In genomic region chr7:156379242-156380070, GRCh38 we compare ENCODE assay signal across 14 cellular contexts.
DNase-seq lines count a peak whose midpoint lies in the region; ATAC-seq and TF ChIP-seq lines count a peak whose summit lies in the region.
"Had no signal": no experiment of that assay in that cellular context is flagged by ENCODE, and none has a peak within 500 bp of the region (broad histone marks: within the 10 kb centered on the region; RNA-seq: fewer than 3 reads in every experiment).

No MANE protein-coding gene starts in this region.

- DNase-seq in DMS79 (lab: John Stamatoyannopoulos, UW) (peak; percentile 57), HT-29 (ENCODE audit: low spot score) (peak; percentile 65), body of pancreas (peak; percentile 25 to 53 (median 40)), mucosa of gallbladder (ENCODE audit: low spot score) (peak; percentile 83), medulla oblongata (ENCODE audit: extremely low spot score) (no peak), HPDE6-E6E7 (ENCODE audit: extremely low spot score) (no peak), immature natural killer cell (no peak)
- DNase-seq: ACHN; CD4-positive, alpha-beta T cell; NCI-H1694; NCI-H2171; NCI-H446 treated with DMSO at 0.1 percent for 48 hours; RPMI8226 had no signal

- H3K27ac ChIP-seq in body of pancreas, result peak overlapping the region in 3 of 4 donors; percentile 51 to 79 (median 54)

- no peaks in the 10 kb centered on the region for H3K36me3 ChIP-seq in body of pancreas (replicated peaks in 1 of 2; ENCODE audit: insufficient read depth in 1 of 2, low read depth in 2 of 2)

- H3K27me3 Mint-ChIP-seq in immature natural killer cell (ENCODE audit: low read depth in 3 of 3), result peaks cover 1 to 5% (median 2%) of the 10 kb centered on the region in 3 donors

- H3K4me1 Mint-ChIP-seq in immature natural killer cell, result no peaks in the 10 kb centered on the region

- no peaks in the 10 kb centered on the region for H3K9me3 ChIP-seq in body of pancreas

- intact Hi-C loops in body of pancreas (cut with DNase I), result no loop called here

- ATAC-seq in body of pancreas, result peak; percentile 64
- no peak for ATAC-seq in activated CD4-positive, CD25-positive, alpha-beta regulatory T cell treated with anti-CD3 and anti-CD28 coated beads, Interleukin-2, amount 50 U/mL, for 24 hours

- no peak overlapping the region for H3K4me3 Mint-ChIP-seq in immature natural killer cell
- H3K4me3 Mint-ChIP-seq: CD4-positive, alpha-beta T cell had no signal

- TF ChIP-seq CTCF in body of pancreas (IDR thresholded peaks at IDR 0.05), result no peak

- H3K27ac Mint-ChIP-seq in immature natural killer cell, result no peak overlapping the region
- H3K27ac Mint-ChIP-seq: CD4-positive, alpha-beta T cell had no signal

- TF ChIP-seq POLR2A in body of pancreas (IDR thresholded peaks at IDR 0.05), result no peak

- peaks cover 0 to 5% (median 0%) of the 10 kb centered on the region in 6 donors for H3K9me3 Mint-ChIP-seq in immature natural killer cell
- H3K9me3 Mint-ChIP-seq: CD4-positive, alpha-beta T cell had no signal

- H3K4me3 ChIP-seq in body of pancreas, result no peak overlapping the region

- WGBS in body of pancreas, 2 donors, result 14 to 24% methylated on average over 14 of the region's 14 CpGs

- no peaks in the 10 kb centered on the region for H3K36me3 Mint-ChIP-seq in immature natural killer cell

- no peaks in the 10 kb centered on the region for H3K27me3 ChIP-seq in body of pancreas

- H3K4me1 ChIP-seq in body of pancreas, result peaks cover 26% of the 10 kb centered on the region

Comparison
In these comparisons a context has a peak if more than half of its experiments do, and no peak if none do; other contexts are left out.
1. DNase-seq: peak in DMS79 (single experiment), HT-29 (single experiment), body of pancreas (4 of 4) and mucosa of gallbladder (single experiment); none in medulla oblongata (single experiment), HPDE6-E6E7 (single experiment) and immature natural killer cell (0 of 3).